ENCODE assay signal across 2 cellular contexts in genomic region chr15:34240537-34240936, GRCh38.
TF ChIP-seq lines count a peak whose summit lies in the region.

No MANE protein-coding gene starts in this region.

TF ChIP-seq in SK-N-SH, 30 proteins besides CTCF, POLR2A, EP300 and RAD21 (continued from another document):
- TF ChIP-seq ZBTB33 (IDR thresholded peaks at IDR 0.05; ENCODE audit: borderline replicate concordance, low read depth) (no peak), SMC3 (IDR thresholded peaks at IDR 0.05; ENCODE audit: low read depth, low read length) (no peak), MEF2A (IDR thresholded peaks at IDR 0.05; ENCODE audit: borderline replicate concordance, low read depth) (no peak)
TF ChIP-seq in SK-N-SH: peak in this region for 0.

TF ChIP-seq in SK-N-SH treated with all-trans-retinoic acid at 6 μM for 48 hours, 23 proteins besides CTCF, POLR2A, EP300 and RAD21 (continued from another document):
- no peak for TF ChIP-seq CREB5 (CRISPR knock-in tag; IDR thresholded peaks at IDR 0.05; ENCODE audit: low read depth)
- no peak for TF ChIP-seq RARB (CRISPR knock-in tag; IDR thresholded peaks at IDR 0.05)
- no peak for TF ChIP-seq CSRNP3 (CRISPR knock-in tag; IDR thresholded peaks at IDR 0.05)
- TF ChIP-seq OSR1 (CRISPR knock-in tag; IDR thresholded peaks at IDR 0.05) = no peak
- TF ChIP-seq PPARA (CRISPR knock-in tag; IDR thresholded peaks at IDR 0.05; ENCODE audit: borderline replicate concordance) = no peak
- no peak for TF ChIP-seq ZFP30 (CRISPR knock-in tag; IDR thresholded peaks at IDR 0.05)
- TF ChIP-seq ZNF565 (CRISPR knock-in tag; conservative IDR thresholded peaks at IDR 0.05; ENCODE audit: low read depth) = no peak
- TF ChIP-seq ZNF70 (CRISPR knock-in tag; IDR thresholded peaks at IDR 0.05) = no peak
TF ChIP-seq in SK-N-SH treated with all-trans-retinoic acid at 6 μM for 48 hours: peak in this region for 0.
